Comparison of ENCODE assay signal across 8 cellular contexts in genomic region chr1:30823969-30824735, GRCh38.
DNase-seq lines count a peak whose midpoint lies in the region; ATAC-seq and TF ChIP-seq lines count a peak whose summit lies in the region.

No MANE protein-coding gene starts in this region.

- no peak overlapping the region for H3K27ac ChIP-seq in H9 (ENCODE audit: insufficient read length, low read depth, low read length)
- H3K27ac ChIP-seq in MM.1S (ENCODE audit: low read length), result no peak overlapping the region

- H3F3A ChIP-seq in MM.1S (ENCODE audit: insufficient read depth, low read length), result no peaks in the 10 kb centered on the region

- H3K27me3 ChIP-seq in H9 (ENCODE audit: insufficient read depth, low read length) (peaks cover 2% of the 10 kb centered on the region; the same call in 1 of the 2 replicates), MM.1S (replicated peaks; ENCODE audit: insufficient read depth, low read length) (peaks cover 54% of the 10 kb centered on the region)

- no peaks in the 10 kb centered on the region for H4K20me1 ChIP-seq in H9 (ENCODE audit: control insufficient read depth, insufficient read depth, insufficient read length)
- no peaks in the 10 kb centered on the region for H4K20me1 ChIP-seq in MM.1S (ENCODE audit: insufficient read depth, low read length)

- H3K36me3 Mint-ChIP-seq in H9 (ENCODE audit: insufficient read depth in 1 of 3, low read depth in 3 of 3) (no peaks in the 10 kb centered on the region), natural killer cell (no peaks in the 10 kb centered on the region)
- no peaks in the 10 kb centered on the region for H3K36me3 Mint-ChIP-seq in stimulated activated naive CD8-positive, alpha-beta T cell treated with anti-CD3 and anti-CD28 coated beads, Interleukin-15, Interleukin-2, amounts not matched to agents 100 ng/mL and 50 ng/mL, for 24 hours (ENCODE audit: low read depth)

- H2BK5ac ChIP-seq in H9 (ENCODE audit: insufficient read length, low read length), result no peak overlapping the region

- peaks cover 8% of the 10 kb centered on the region for H3K23me2 ChIP-seq in H9 (ENCODE audit: insufficient read length, low read depth, low read length, poor library complexity, severe bottlenecking)

- no peak overlapping the region for H2BK15ac ChIP-seq in H9 (ENCODE audit: low read depth, low read length)

- H3K27ac Mint-ChIP-seq in H9, result peak overlapping the region in 1 of 3 experiments; percentile 97; a peak in 2 of 7 replicates
- peak overlapping the region in 1 of 2 donors; percentile 75 for H3K27ac Mint-ChIP-seq in natural killer cell
- H3K27ac Mint-ChIP-seq in stimulated activated naive CD8-positive, alpha-beta T cell treated with anti-CD3 and anti-CD28 coated beads, Interleukin-15, Interleukin-2, amounts not matched to agents 100 ng/mL and 50 ng/mL, for 24 hours, result no peak overlapping the region

- no peak overlapping the region for H2AK5ac ChIP-seq in H9 (ENCODE audit: insufficient read length, low read length)

- no CpG with 5 or more reads among the region's 44 CpGs for WGBS in H9 (ENCODE audit: extremely low coverage, insufficient read length, low lambda C conversion rate)

- DNase-seq in DMS79 (lab: John Stamatoyannopoulos, UW) (peak; percentile 97), H9 (peak; percentile 97), MM.1S (peak; percentile 91), SHP77 treated with DMSO at 0.1 percent for 48 hours (lab: John Stamatoyannopoulos, UW) (peak; percentile 96), activated gamma-delta T cell (lab: John Stamatoyannopoulos, UW) (peak; percentile 49), fibroblast of the aortic adventitia (ENCODE audit: low read depth) (peak; percentile 100), natural killer cell (peak; percentile 48)

- no peaks in the 10 kb centered on the region for H3K36me3 ChIP-seq in MM.1S (replicated peaks; ENCODE audit: insufficient read depth, low read length)

- peak overlapping the region; percentile 64 for H3K18ac ChIP-seq in H9 (ENCODE audit: insufficient read length, low read depth, low read length)

- intact Hi-C loops in natural killer cell (cut with micrococcal nuclease), result no loop called here

- no peak overlapping the region for H4K5ac ChIP-seq in H9 (ENCODE audit: insufficient read length, low read depth, low read length)

- no peak overlapping the region for H3T11ph ChIP-seq in H9 (ENCODE audit: low read length)

- no peak for TF ChIP-seq CTCF in H9 (conservative IDR thresholded peaks at IDR 0.05)
- no peak for TF ChIP-seq CTCF in MM.1S (IDR thresholded peaks at IDR 0.05; ENCODE audit: low read length)
- TF ChIP-seq CTCF in fibroblast of the aortic adventitia (IDR thresholded peaks at IDR 0.05; ENCODE audit: insufficient read depth, low read length), result no peak
- no peak for TF ChIP-seq CTCF in natural killer cell (IDR thresholded peaks at IDR 0.05)

- H3K23ac ChIP-seq in H9 (ENCODE audit: insufficient read length, low read depth, low read length), result no peak overlapping the region

- H3K4me3 Mint-ChIP-seq in H9, result peak overlapping the region; percentile 84 to 85
- H3K4me3 Mint-ChIP-seq in natural killer cell, result peak overlapping the region; percentile 78
- peak overlapping the region; percentile 78 for H3K4me3 Mint-ChIP-seq in stimulated activated naive CD8-positive, alpha-beta T cell treated with anti-CD3 and anti-CD28 coated beads, Interleukin-15, Interleukin-2, amounts not matched to agents 100 ng/mL and 50 ng/mL, for 24 hours

- 0 out of 2 replicates have a peak, but pooled peaks cover 4% of the 10 kb centered on the region for H3K4me1 ChIP-seq in H9 (ENCODE audit: insufficient read depth, low read length)
- H3K4me1 ChIP-seq in MM.1S (ENCODE audit: low read length), result no peaks in the 10 kb centered on the region

- peak overlapping the region; percentile 74 for H3K14ac ChIP-seq in H9 (ENCODE audit: insufficient read depth, low read length)

- no peak overlapping the region for H3K4ac ChIP-seq in H9 (ENCODE audit: low read depth, low read length)

- no peak overlapping the region for H4K91ac ChIP-seq in H9 (ENCODE audit: insufficient read length, low read depth, low read length)

- H3K9me2 ChIP-seq in MM.1S (replicated peaks; ENCODE audit: insufficient read depth, low read length), result no peaks in the 10 kb centered on the region

- H3K4me3 ChIP-seq in MM.1S (ENCODE audit: low read length) (peak overlapping the region; percentile 60), fibroblast of the aortic adventitia (ENCODE audit: low read depth, low read length) (peak overlapping the region; percentile 73)

- H2BK120ac ChIP-seq in H9 (ENCODE audit: low read depth, low read length, poor library complexity, severe bottlenecking), result no peak overlapping the region

- no peak overlapping the region for H4K8ac ChIP-seq in H9 (replicated peaks; ENCODE audit: insufficient read length, low read depth, low read length)

- peaks cover 26 to 27% of the 10 kb centered on the region in 2 experiments for H3K4me1 Mint-ChIP-seq in H9
- peaks cover 15 to 26% of the 10 kb centered on the region in 2 donors for H3K4me1 Mint-ChIP-seq in natural killer cell
- H3K4me1 Mint-ChIP-seq in stimulated activated naive CD8-positive, alpha-beta T cell treated with anti-CD3 and anti-CD28 coated beads, Interleukin-15, Interleukin-2, amounts not matched to agents 100 ng/mL and 50 ng/mL, for 24 hours (ENCODE audit: low read depth), result peaks cover 12% of the 10 kb centered on the region

- H3K9me3 Mint-ChIP-seq in H9 (no peaks in the 10 kb centered on the region), natural killer cell (no peaks in the 10 kb centered on the region)
- no peaks in the 10 kb centered on the region for H3K9me3 Mint-ChIP-seq in stimulated activated naive CD8-positive, alpha-beta T cell treated with anti-CD3 and anti-CD28 coated beads, Interleukin-15, Interleukin-2, amounts not matched to agents 100 ng/mL and 50 ng/mL, for 24 hours

- H2AFZ ChIP-seq in H9 (ENCODE audit: low read length) (no peak overlapping the region), MM.1S (ENCODE audit: low read length) (peak overlapping the region; percentile 68)

- H3K79me2 ChIP-seq in H9 (ENCODE audit: insufficient read depth, low read length) (no peaks in the 10 kb centered on the region), MM.1S (ENCODE audit: low read length) (no peaks in the 10 kb centered on the region)

- H3K27me3 Mint-ChIP-seq in H9 (ENCODE audit: low read depth), result peaks cover 57% of the 10 kb centered on the region
- H3K27me3 Mint-ChIP-seq in natural killer cell (ENCODE audit: low read depth in 2 of 2), result peaks cover 43 to 49% of the 10 kb centered on the region in 2 donors
- peaks cover 67% of the 10 kb centered on the region for H3K27me3 Mint-ChIP-seq in stimulated activated naive CD8-positive, alpha-beta T cell treated with anti-CD3 and anti-CD28 coated beads, Interleukin-15, Interleukin-2, amounts not matched to agents 100 ng/mL and 50 ng/mL, for 24 hours

- H2BK20ac ChIP-seq in H9 (ENCODE audit: low read depth, low read length, poor library complexity, severe bottlenecking), result no peak overlapping the region

- H3K4me2 ChIP-seq in H9 (ENCODE audit: insufficient read depth, insufficient read length, low read length), result peak overlapping the region; percentile 60
- peak overlapping the region; percentile 88 for H3K4me2 ChIP-seq in MM.1S (ENCODE audit: low read depth, low read length)

- H3K79me1 ChIP-seq in H9 (ENCODE audit: insufficient read depth, low read depth, low read length, poor library complexity, severe bottlenecking), result no peaks in the 10 kb centered on the region

- H3K9ac ChIP-seq in H9 (ENCODE audit: extremely low read depth, insufficient read length, low read length) (peak overlapping the region; percentile 20), MM.1S (ENCODE audit: low read length) (peak overlapping the region; percentile 30; the same call in 1 of the 2 replicates)

- H3K9me3 ChIP-seq in H9 (ENCODE audit: control insufficient read depth, low read depth, low read length) (no peaks in the 10 kb centered on the region), MM.1S (replicated peaks; ENCODE audit: insufficient read depth, low read length) (no peaks in the 10 kb centered on the region)

- ATAC-seq in natural killer cell, result peak; percentile 82 to 92 (median 87)

- no peak overlapping the region for H2BK12ac ChIP-seq in H9 (ENCODE audit: insufficient read length, low read depth, low read length)

- no peak overlapping the region for H3K56ac ChIP-seq in H9 (ENCODE audit: insufficient read length, low read depth, low read length)

Comparison
In these comparisons a context has a peak if more than half of its experiments do, and no peak if none do; other contexts are left out.
1. DNase-seq: peak in every context shown above with its lines; median percentile 100 in fibroblast of the aortic adventitia; 97 in DMS79; 97 in H9; 96 in SHP77 treated with DMSO at 0.1 percent for 48 hours; 91 in MM.1S; 49 in activated gamma-delta T cell; 48 in natural killer cell.